14 cellular contexts compared by ENCODE assay signal in genomic region chr13:73520566-73521290, GRCh38.
DNase-seq lines count a peak whose midpoint lies in the region; ATAC-seq and TF ChIP-seq lines count a peak whose summit lies in the region.
"Had no signal": no experiment of that assay in that cellular context is flagged by ENCODE, and none has a peak within 500 bp of the region (broad histone marks: within the 10 kb centered on the region; RNA-seq: fewer than 3 reads in every experiment).

No MANE protein-coding gene starts in this region.

- H3K79me2 ChIP-seq in PC-3 (ENCODE audit: low read length) = no peaks in the 10 kb centered on the region

- H3K9me3 ChIP-seq in psoas muscle (no peaks in the 10 kb centered on the region), PC-3 (ENCODE audit: low read length) (no peaks in the 10 kb centered on the region)
- H3K9me3 ChIP-seq: left lung, thyroid gland had no signal

- H3K27ac ChIP-seq in psoas muscle (no peak overlapping the region), PC-3 (ENCODE audit: low read length) (no peak overlapping the region)
- H3K27ac ChIP-seq: left lung, thyroid gland had no signal

- BruUV-seq in PC-3 (replicated peaks; lab: Mats Ljungman, UMichigan) = no TSS peak

- POLR2A ChIA-PET in WTC11 (lab: Charles Lee) = interaction anchor here (0.8 kb wide), 1 partner anchor 178 kb away, joined by 3 read pairs; no protein-coding TSS in a partner anchor
- POLR2A ChIA-PET in PC-3 (lab: Charles Lee; ENCODE audit: unreplicated experiment) = interaction anchor here (0.7 kb wide), 1 partner anchor 357 kb away, joined by 9 read pairs; no protein-coding TSS in a partner anchor

- no peaks in the 10 kb centered on the region for H3F3A ChIP-seq in PC-3 (ENCODE audit: low read length, unreplicated experiment)

- peak; percentile 51 to 58 for ATAC-seq in activated T-cell treated with anti-CD3 and anti-CD28 coated beads, Interleukin-2, amount 50 U/mL, for 4 hours
- no peak for ATAC-seq in WTC11
- ATAC-seq in effector memory CD8-positive, alpha-beta T cell (replicated peaks) = peak; percentile 45
- ATAC-seq in stimulated activated naive CD8-positive, alpha-beta T cell treated with anti-CD3 and anti-CD28 coated beads, Interleukin-15, amount 100 ng/mL, for 72 hours = peak; percentile 60
- no peak for ATAC-seq in psoas muscle
- no peak for ATAC-seq in HG02870 (IDR thresholded peaks at IDR 0.05; ENCODE audit: unreplicated experiment)
- ATAC-seq in PC-3 = no peak

- H3K4me3 ChIP-seq in psoas muscle (no peak overlapping the region), PC-3 (ENCODE audit: low read length) (no peak overlapping the region)
- H3K4me3 ChIP-seq: left lung, thyroid gland had no signal

- H3K4me2 ChIP-seq in PC-3 (ENCODE audit: low read length) = no peak overlapping the region

- peaks cover 23% of the 10 kb centered on the region for H3K4me1 Mint-ChIP-seq in activated T-cell treated with anti-CD3 and anti-CD28 coated beads, Interleukin-2, amount 50 U/mL, for 4 hours (ENCODE audit: low read depth)
- H3K4me1 Mint-ChIP-seq in WTC11 = peaks cover 64% of the 10 kb centered on the region
- H3K4me1 Mint-ChIP-seq in effector memory CD8-positive, alpha-beta T cell (ENCODE audit: low read depth in 2 of 2) = peaks cover 0 to 6% of the 10 kb centered on the region in 2 donors
- H3K4me1 Mint-ChIP-seq in stimulated activated naive CD8-positive, alpha-beta T cell treated with anti-CD3 and anti-CD28 coated beads, Interleukin-15, amount 100 ng/mL, for 72 hours = peaks cover 18% of the 10 kb centered on the region
- H3K4me1 Mint-ChIP-seq: activated B cell treated with CpG ODN at 0.5 μM for 24 hours had no signal

- H3K9me3 Mint-ChIP-seq in activated T-cell treated with anti-CD3 and anti-CD28 coated beads, Interleukin-2, amount 50 U/mL, for 4 hours = no peaks in the 10 kb centered on the region
- H3K9me3 Mint-ChIP-seq in WTC11 = peaks cover 14% of the 10 kb centered on the region
- H3K9me3 Mint-ChIP-seq in effector memory CD8-positive, alpha-beta T cell = no peaks in the 10 kb centered on the region
- no peaks in the 10 kb centered on the region for H3K9me3 Mint-ChIP-seq in stimulated activated naive CD8-positive, alpha-beta T cell treated with anti-CD3 and anti-CD28 coated beads, Interleukin-15, amount 100 ng/mL, for 72 hours
- H3K9me3 Mint-ChIP-seq: activated B cell treated with CpG ODN at 0.5 μM for 24 hours had no signal

- no peaks in the 10 kb centered on the region for H3K27me3 ChIP-seq in psoas muscle (ENCODE audit: insufficient read depth in 3 of 3, low read length in 2 of 3)
- H3K27me3 ChIP-seq in PC-3 (ENCODE audit: low read length) = no peaks in the 10 kb centered on the region
- H3K27me3 ChIP-seq: left lung, thyroid gland had no signal

- H3K4me1 ChIP-seq in psoas muscle (no peaks in the 10 kb centered on the region), PC-3 (ENCODE audit: insufficient read depth, low read length) (no peaks in the 10 kb centered on the region)

- no peak overlapping the region for H2AFZ ChIP-seq in PC-3 (ENCODE audit: low read length)

- CTCF ChIA-PET in WTC11 (lab: Charles Lee) (no interaction called here), PC-3 (lab: Charles Lee) (no interaction called here)

- no peak for DNase-seq in activated T-cell treated with anti-CD3 and anti-CD28 coated beads, Interleukin-2, amount 50 U/mL, for 4 hours
- no peak for DNase-seq in activated T-cell treated with anti-CD3 and anti-CD28 coated beads, Interleukin-2, amount 50 U/mL, for 1 hour
- DNase-seq in WTC11 (ENCODE audit: low spot score) (no peak), psoas muscle (no peak), PC-3 (no peak)
- no peak for DNase-seq in effector memory CD8-positive, alpha-beta T cell
- DNase-seq in stimulated activated naive CD8-positive, alpha-beta T cell treated with anti-CD3 and anti-CD28 coated beads, Interleukin-15, amount 100 ng/mL, for 72 hours = no peak
- DNase-seq: activated B cell treated with CpG ODN at 0.5 μM for 24 hours; activated gamma-delta T cell treated with Interleukin-2 at 50 U/mL for 16 hours; effector CD4-positive, alpha-beta T cell; left lung; SW 1271; thyroid gland had no signal

- intact Hi-C loops in psoas muscle (cut with DNase I) (no loop called here), PC-3 (cut with micrococcal nuclease) (no loop called here)

- peak overlapping the region; percentile 75 for H3K4me3 Mint-ChIP-seq in activated T-cell treated with anti-CD3 and anti-CD28 coated beads, Interleukin-2, amount 50 U/mL, for 4 hours
- no peak overlapping the region for H3K4me3 Mint-ChIP-seq in WTC11
- peak overlapping the region; percentile 35 to 50 for H3K4me3 Mint-ChIP-seq in effector memory CD8-positive, alpha-beta T cell
- peak overlapping the region; percentile 49 to 69 for H3K4me3 Mint-ChIP-seq in stimulated activated naive CD8-positive, alpha-beta T cell treated with anti-CD3 and anti-CD28 coated beads, Interleukin-15, amount 100 ng/mL, for 72 hours
- H3K4me3 Mint-ChIP-seq: activated B cell treated with CpG ODN at 0.5 μM for 24 hours had no signal

- H3K36me3 ChIP-seq in psoas muscle (ENCODE audit: insufficient read depth in 1 of 2, low read depth in 1 of 2) (no peaks in the 10 kb centered on the region), PC-3 (ENCODE audit: low read depth, low read length) (no peaks in the 10 kb centered on the region)
- H3K36me3 ChIP-seq: left lung, thyroid gland had no signal

- H4K20me1 ChIP-seq in PC-3 (ENCODE audit: low read length) = no peaks in the 10 kb centered on the region

- no peak overlapping the region for H3K9ac ChIP-seq in PC-3 (ENCODE audit: low read length)

- no peaks in the 10 kb centered on the region for H3K27me3 Mint-ChIP-seq in activated T-cell treated with anti-CD3 and anti-CD28 coated beads, Interleukin-2, amount 50 U/mL, for 4 hours (ENCODE audit: low read depth)
- H3K27me3 Mint-ChIP-seq in WTC11 (ENCODE audit: low read depth) = no peaks in the 10 kb centered on the region; the same call in 1 of the 2 replicates
- H3K27me3 Mint-ChIP-seq in effector memory CD8-positive, alpha-beta T cell = peaks cover 0 to 23% of the 10 kb centered on the region in 2 donors
- no peaks in the 10 kb centered on the region for H3K27me3 Mint-ChIP-seq in stimulated activated naive CD8-positive, alpha-beta T cell treated with anti-CD3 and anti-CD28 coated beads, Interleukin-15, amount 100 ng/mL, for 72 hours

- no peaks in the 10 kb centered on the region for H3K9me2 ChIP-seq in PC-3 (replicated peaks; ENCODE audit: low read length)

- TF ChIP-seq CTCF in WTC11 (IDR thresholded peaks at IDR 0.05) (no peak), psoas muscle (IDR thresholded peaks at IDR 0.05) (no peak), PC-3 (conservative IDR thresholded peaks at IDR 0.05; ENCODE audit: low read depth, low read length) (no peak)

- H3K36me3 Mint-ChIP-seq in activated T-cell treated with anti-CD3 and anti-CD28 coated beads, Interleukin-2, amount 50 U/mL, for 4 hours (ENCODE audit: insufficient read depth) = no peaks in the 10 kb centered on the region
- H3K36me3 Mint-ChIP-seq in WTC11 = no peaks in the 10 kb centered on the region
- H3K36me3 Mint-ChIP-seq in effector memory CD8-positive, alpha-beta T cell (ENCODE audit: insufficient read depth) = no peaks in the 10 kb centered on the region

- peak overlapping the region; percentile 26 for H3K27ac Mint-ChIP-seq in WTC11
- peak overlapping the region; percentile 56 to 74 for H3K27ac Mint-ChIP-seq in effector memory CD8-positive, alpha-beta T cell
- peak overlapping the region; percentile 79 to 91 for H3K27ac Mint-ChIP-seq in stimulated activated naive CD8-positive, alpha-beta T cell treated with anti-CD3 and anti-CD28 coated beads, Interleukin-15, amount 100 ng/mL, for 72 hours
- H3K27ac Mint-ChIP-seq: activated B cell treated with CpG ODN at 0.5 μM for 24 hours had no signal

- WGBS in psoas muscle, 3 donors = 61 to 64% (median 61%) methylated on average over 8 of the region's 8 CpGs

TF ChIP-seq in WTC11, 78 proteins besides CTCF, POLR2A, EP300 and RAD21 (continues in another document):
- TF ChIP-seq E2F1 (CRISPR knock-in tag; IDR thresholded peaks at IDR 0.05) (no peak), ZNF423 (CRISPR knock-in tag; IDR thresholded peaks at IDR 0.05) (no peak), SMAD3 (CRISPR knock-in tag; IDR thresholded peaks at IDR 0.05; ENCODE audit: borderline replicate concordance) (no peak)
- TF ChIP-seq, protein P1, sequence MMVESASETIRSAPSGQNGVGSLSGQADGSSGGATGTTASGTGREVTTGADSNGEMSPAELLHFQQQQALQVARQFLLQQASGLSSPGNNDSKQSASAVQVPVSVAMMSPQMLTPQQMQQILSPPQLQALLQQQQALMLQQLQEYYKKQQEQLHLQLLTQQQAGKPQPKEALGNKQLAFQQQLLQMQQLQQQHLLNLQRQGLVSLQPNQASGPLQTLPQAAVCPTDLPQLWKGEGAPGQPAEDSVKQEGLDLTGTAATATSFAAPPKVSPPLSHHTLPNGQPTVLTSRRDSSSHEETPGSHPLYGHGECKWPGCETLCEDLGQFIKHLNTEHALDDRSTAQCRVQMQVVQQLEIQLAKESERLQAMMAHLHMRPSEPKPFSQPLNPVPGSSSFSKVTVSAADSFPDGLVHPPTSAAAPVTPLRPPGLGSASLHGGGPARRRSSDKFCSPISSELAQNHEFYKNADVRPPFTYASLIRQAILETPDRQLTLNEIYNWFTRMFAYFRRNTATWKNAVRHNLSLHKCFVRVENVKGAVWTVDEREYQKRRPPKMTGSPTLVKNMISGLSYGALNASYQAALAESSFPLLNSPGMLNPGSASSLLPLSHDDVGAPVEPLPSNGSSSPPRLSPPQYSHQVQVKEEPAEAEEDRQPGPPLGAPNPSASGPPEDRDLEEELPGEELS (CRISPR knock-in tag; IDR thresholded peaks at IDR 0.05) = no peak
- TF ChIP-seq, protein P2, sequence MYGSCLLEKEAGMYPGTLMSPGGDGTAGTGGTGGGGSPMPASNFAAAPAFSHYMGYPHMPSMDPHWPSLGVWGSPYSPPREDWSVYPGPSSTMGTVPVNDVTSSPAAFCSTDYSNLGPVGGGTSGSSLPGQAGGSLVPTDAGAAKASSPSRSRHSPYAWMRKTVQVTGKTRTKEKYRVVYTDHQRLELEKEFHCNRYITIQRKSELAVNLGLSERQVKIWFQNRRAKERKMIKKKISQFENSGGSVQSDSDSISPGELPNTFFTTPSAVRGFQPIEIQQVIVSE (CRISPR knock-in tag; IDR thresholded peaks at IDR 0.05; ENCODE audit: borderline replicate concordance) = no peak

Comparison
In these comparisons a context has a peak if more than half of its experiments do, and no peak if none do; other contexts are left out.
1. ATAC-seq: peak in activated T-cell treated with anti-CD3 and anti-CD28 coated beads, Interleukin-2, amount 50 U/mL, for 4 hours (2 of 2), effector memory CD8-positive, alpha-beta T cell (single experiment) and stimulated activated naive CD8-positive, alpha-beta T cell treated with anti-CD3 and anti-CD28 coated beads, Interleukin-15, amount 100 ng/mL, for 72 hours (single experiment); none in WTC11 (single experiment), psoas muscle (0 of 4), HG02870 (single experiment) and PC-3 (single experiment).
2. H3K27ac Mint-ChIP-seq: peak in every context shown above with its lines; median percentile 85 in stimulated activated naive CD8-positive, alpha-beta T cell treated with anti-CD3 and anti-CD28 coated beads, Interleukin-15, amount 100 ng/mL, for 72 hours; 65 in effector memory CD8-positive, alpha-beta T cell; 26 in WTC11.